ENCODE assay signal across 19 cellular contexts in the genomic region with DNA sequence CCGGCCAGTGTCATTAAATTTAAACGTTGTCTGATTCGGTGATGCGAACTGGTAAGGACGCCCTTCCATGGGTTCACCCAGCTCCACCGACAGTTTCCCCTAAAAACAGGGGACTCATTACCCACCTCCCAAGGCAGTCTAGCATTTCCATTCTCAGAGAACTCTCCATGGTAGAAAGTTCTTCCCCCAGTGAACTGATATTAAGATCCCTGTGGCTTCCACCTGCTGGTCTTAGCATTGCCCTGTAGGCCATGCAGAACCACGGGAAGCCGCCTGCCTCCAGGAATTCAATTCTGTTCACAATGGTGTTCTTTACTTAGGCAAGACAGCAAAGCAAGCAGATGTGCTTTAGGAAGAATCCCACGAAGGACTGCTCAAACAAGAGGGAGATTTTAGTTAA.
A peak's percentile ranks its signal among the peaks of the same experiment; 100 is the strongest.
DNase-seq lines count a peak whose midpoint lies in the region; ATAC-seq and TF ChIP-seq lines count a peak whose summit lies in the region.
"Had no signal": no experiment of that assay in that cellular context is flagged by ENCODE, and none has a peak within 500 bp of the region (broad histone marks: within the 10 kb centered on the region; RNA-seq: fewer than 3 reads in every experiment).

No MANE protein-coding gene starts in this region.

- H3K27me3 ChIP-seq in GM23338 (ENCODE audit: insufficient read depth) (no peaks in the 10 kb centered on the region), esophagus muscularis mucosa (no peaks in the 10 kb centered on the region), neuronal stem cell (ENCODE audit: control insufficient read depth in 3 of 3, insufficient read depth in 3 of 3, low read depth in 1 of 3, low read length in 3 of 3) (peaks cover 0 to 4% (median 0%) of the 10 kb centered on the region in 3 experiments)
- H3K27me3 ChIP-seq: BLaER1 treated with 17β-estradiol and CSF1 and Interleukin-3, amounts not matched to agents 10 nM and 100 nM had no signal

- intact Hi-C loops in esophagus muscularis mucosa (cut with DNase I), result no loop called here

- H3K14ac ChIP-seq in neuronal stem cell (ENCODE audit: low read length), result no peak overlapping the region

- no peak overlapping the region for H4K8ac ChIP-seq in neuronal stem cell (ENCODE audit: low read depth, low read length)

- H3K27ac ChIP-seq in GM23338 (ENCODE audit: low read depth), result no peak overlapping the region
- no peak overlapping the region for H3K27ac ChIP-seq in esophagus muscularis mucosa (replicated peaks in 1 of 4)
- peak overlapping the region; percentile 7 for H3K27ac ChIP-seq in neuronal stem cell (replicated peaks; ENCODE audit: low read length)
- H3K27ac ChIP-seq: BLaER1 treated with 17β-estradiol and CSF1 and Interleukin-3, amounts not matched to agents 10 nM and 100 nM; RWPE1 had no signal

- H3K4me3 Mint-ChIP-seq in GM23338, result no peak overlapping the region
- H3K4me3 Mint-ChIP-seq: CD8-positive, alpha-beta T cell had no signal

- no peak overlapping the region for H3K23ac ChIP-seq in neuronal stem cell (ENCODE audit: low read depth, low read length, poor library complexity)

- TF ChIP-seq CTCF in GM23338 (conservative IDR thresholded peaks at IDR 0.05; ENCODE audit: low read depth in 2 of 2) (no peak), esophagus muscularis mucosa (IDR thresholded peaks at IDR 0.05) (no peak)

- H2AFZ ChIP-seq in GM23338, result no peak overlapping the region
- no peak overlapping the region for H2AFZ ChIP-seq in neuronal stem cell (ENCODE audit: low read length)

- H3K36me3 ChIP-seq in GM23338 (ENCODE audit: insufficient read depth), result no peaks in the 10 kb centered on the region
- no peaks in the 10 kb centered on the region for H3K36me3 ChIP-seq in esophagus muscularis mucosa
- no peaks in the 10 kb centered on the region for H3K36me3 ChIP-seq in neuronal stem cell (replicated peaks in 1 of 2; ENCODE audit: control insufficient read depth in 2 of 2, insufficient read depth in 2 of 2, low read length in 2 of 2)
- H3K36me3 ChIP-seq: BLaER1 treated with 17β-estradiol and CSF1 and Interleukin-3, amounts not matched to agents 10 nM and 100 nM had no signal

- H3K9me3 Mint-ChIP-seq in GM23338, result peaks cover 3% of the 10 kb centered on the region; the same call in 2 of the 3 replicates
- H3K9me3 Mint-ChIP-seq: CD8-positive, alpha-beta T cell; IgD-negative memory B cell had no signal

- H3K27me3 Mint-ChIP-seq in GM23338 (ENCODE audit: insufficient read depth, low read depth, poor library complexity), result peaks cover 6% of the 10 kb centered on the region

- no peak overlapping the region for H2AK5ac ChIP-seq in neuronal stem cell (ENCODE audit: low read depth, low read length)

- no peaks in the 10 kb centered on the region for H3K9me2 ChIP-seq in GM23338 (ENCODE audit: insufficient read depth)
- H3K9me2 ChIP-seq: SK-N-SH had no signal

- no peaks in the 10 kb centered on the region for H3K79me1 ChIP-seq in neuronal stem cell (ENCODE audit: low read depth, low read length)

- TF ChIP-seq RAD21 in Ishikawa (IDR thresholded peaks at IDR 0.05; ENCODE audit: low read depth), result no peak

- no peaks in the 10 kb centered on the region for H4K20me1 ChIP-seq in GM23338 (replicated peaks; ENCODE audit: insufficient read depth)
- H4K20me1 ChIP-seq: BLaER1 treated with 17β-estradiol and CSF1 and Interleukin-3, amounts not matched to agents 10 nM and 100 nM had no signal

- no peak for TF ChIP-seq EP300 in Ishikawa (IDR thresholded peaks at IDR 0.05; ENCODE audit: borderline replicate concordance)
- no peak for TF ChIP-seq EP300 in esophagus muscularis mucosa (IDR thresholded peaks at IDR 0.05)

- H3K18ac ChIP-seq in neuronal stem cell (ENCODE audit: low read length), result no peak overlapping the region

- WGBS in esophagus muscularis mucosa, result 92% methylated on average over 9 of the region's 9 CpGs
- WGBS in neuronal stem cell (ENCODE audit: extremely low coverage in 2 of 2, insufficient read length in 2 of 2, insufficient replicate concordance in 1 of 2), 2 donors, result no CpG with 5 or more reads among the region's 9 CpGs

- H3K4me1 ChIP-seq in GM23338 (ENCODE audit: insufficient read depth) (no peaks in the 10 kb centered on the region), esophagus muscularis mucosa (peaks cover 0 to 6% (median 0%) of the 10 kb centered on the region in 4 donors), neuronal stem cell (ENCODE audit: control insufficient read depth in 2 of 2, insufficient read depth in 1 of 2, low read depth in 1 of 2, low read length in 2 of 2) (peaks cover 0 to 9% of the 10 kb centered on the region in 2 donors)

- ATAC-seq in GM23338, result peak; percentile 48; the same call in 2 of the 3 replicates
- ATAC-seq in HG03342 (IDR thresholded peaks at IDR 0.05; ENCODE audit: unreplicated experiment), result no peak
- ATAC-seq: CD8-positive, alpha-beta T cell had no signal

- H2BK5ac ChIP-seq in neuronal stem cell (ENCODE audit: low read length), result no peak overlapping the region

- H3K4me3 ChIP-seq in GM23338, result no peak overlapping the region
- H3K4me3 ChIP-seq in esophagus muscularis mucosa, result no peak overlapping the region
- no peak overlapping the region for H3K4me3 ChIP-seq in neuronal stem cell (ENCODE audit: low read length in 2 of 2)
- H3K4me3 ChIP-seq: BLaER1 treated with 17β-estradiol and CSF1 and Interleukin-3, amounts not matched to agents 10 nM and 100 nM had no signal

- no peak overlapping the region for H2BK15ac ChIP-seq in neuronal stem cell (ENCODE audit: low read length)

- H2BK12ac ChIP-seq in neuronal stem cell (ENCODE audit: low read length), result no peak overlapping the region

- H3K9me3 ChIP-seq in esophagus muscularis mucosa (peaks cover 0 to 5% (median 0%) of the 10 kb centered on the region in 4 donors), neuronal stem cell (replicated peaks in 1 of 2; ENCODE audit: control insufficient read depth in 2 of 2, insufficient read depth in 1 of 2, low read depth in 1 of 2, low read length in 2 of 2) (no peaks in the 10 kb centered on the region)
- H3K9me3 ChIP-seq: SK-N-SH had no signal

- no peak overlapping the region for H3K4ac ChIP-seq in neuronal stem cell (ENCODE audit: low read length)

- H4K91ac ChIP-seq in neuronal stem cell (ENCODE audit: low read depth, low read length, poor library complexity), result no peak overlapping the region

- H3K36me3 Mint-ChIP-seq in GM23338 (ENCODE audit: low read depth), result no peaks in the 10 kb centered on the region; the same call in 2 of the 3 replicates
- H3K36me3 Mint-ChIP-seq: CD8-positive, alpha-beta T cell; IgD-negative memory B cell had no signal

- H3K4me2 ChIP-seq in GM23338, result no peak overlapping the region
- no peak overlapping the region for H3K4me2 ChIP-seq in neuronal stem cell (ENCODE audit: insufficient read depth, low read length, poor library complexity, severe bottlenecking)
- H3K4me2 ChIP-seq: BLaER1 treated with 17β-estradiol and CSF1 and Interleukin-3, amounts not matched to agents 10 nM and 100 nM; SK-N-SH had no signal

- TF ChIP-seq POLR2A in esophagus muscularis mucosa (IDR thresholded peaks at IDR 0.05; ENCODE audit: low read depth), result no peak

- no peak overlapping the region for H3K9ac ChIP-seq in neuronal stem cell (ENCODE audit: low read depth, low read length, poor library complexity)
- H3K9ac ChIP-seq: BLaER1 treated with 17β-estradiol and CSF1 and Interleukin-3, amounts not matched to agents 10 nM and 100 nM; SK-N-SH had no signal

- H3K4me1 Mint-ChIP-seq in GM23338, result peaks cover 3% of the 10 kb centered on the region; the same call in 1 of the 3 replicates
- H3K4me1 Mint-ChIP-seq: IgD-negative memory B cell had no signal

- H2BK120ac ChIP-seq in neuronal stem cell (ENCODE audit: low read depth, low read length), result no peak overlapping the region

- H3K79me2 ChIP-seq in GM23338 (replicated peaks; ENCODE audit: insufficient read depth), result no peaks in the 10 kb centered on the region

- H3F3A ChIP-seq in GM23338 (replicated peaks; ENCODE audit: low read depth), result no peaks in the 10 kb centered on the region

- DNase-seq in GM23338 (ENCODE audit: low spot score) (peak; percentile 4), esophagus muscularis mucosa (ENCODE audit: extremely low spot score) (peak; percentile 66), neuronal stem cell (ENCODE audit: low spot score) (no peak), SIG-M5 treated with dmso at 0.1 percent for 504 hours (lab: John Stamatoyannopoulos, UW; ENCODE audit: unreplicated experiment) (no peak), hepatic stellate cell (ENCODE audit: low spot score) (no peak)
- DNase-seq: CD8-positive, alpha-beta T cell; DMS153; HCEC 1CT; Karpas-422; NCI-H187; NCI-H2107; NCI-H748 treated with DMSO at 0.1 percent for 48 hours; SHP77 treated with DMSO at 0.1 percent for 48 hours; SK-N-SH had no signal

- no peak overlapping the region for H3K27ac Mint-ChIP-seq in GM23338
- H3K27ac Mint-ChIP-seq: CD8-positive, alpha-beta T cell; IgD-negative memory B cell had no signal

TF ChIP-seq in GM23338, 12 proteins besides CTCF, POLR2A, EP300 and RAD21:
- TF ChIP-seq POLR2AphosphoS5 (IDR thresholded peaks at IDR 0.05; ENCODE audit: low read depth), result no peak
TF ChIP-seq in GM23338: peak in this region for 0.

TF ChIP-seq in Ishikawa, 13 proteins besides CTCF, POLR2A, EP300 and RAD21 (continues in another document):
- TF ChIP-seq, protein P1, sequence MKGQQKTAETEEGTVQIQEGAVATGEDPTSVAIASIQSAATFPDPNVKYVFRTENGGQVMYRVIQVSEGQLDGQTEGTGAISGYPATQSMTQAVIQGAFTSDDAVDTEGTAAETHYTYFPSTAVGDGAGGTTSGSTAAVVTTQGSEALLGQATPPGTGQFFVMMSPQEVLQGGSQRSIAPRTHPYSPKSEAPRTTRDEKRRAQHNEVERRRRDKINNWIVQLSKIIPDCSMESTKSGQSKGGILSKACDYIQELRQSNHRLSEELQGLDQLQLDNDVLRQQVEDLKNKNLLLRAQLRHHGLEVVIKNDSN (IDR thresholded peaks at IDR 0.05), result no peak

Comparison
In these comparisons a context has a peak if more than half of its experiments do, and no peak if none do; other contexts are left out.
1. DNase-seq: peak in GM23338 (single experiment) and esophagus muscularis mucosa (single experiment); none in neuronal stem cell (single experiment), SIG-M5 treated with dmso at 0.1 percent for 504 hours (single experiment) and hepatic stellate cell (single experiment).